ENCODE assay signal across 10 cellular contexts in the genomic region with DNA sequence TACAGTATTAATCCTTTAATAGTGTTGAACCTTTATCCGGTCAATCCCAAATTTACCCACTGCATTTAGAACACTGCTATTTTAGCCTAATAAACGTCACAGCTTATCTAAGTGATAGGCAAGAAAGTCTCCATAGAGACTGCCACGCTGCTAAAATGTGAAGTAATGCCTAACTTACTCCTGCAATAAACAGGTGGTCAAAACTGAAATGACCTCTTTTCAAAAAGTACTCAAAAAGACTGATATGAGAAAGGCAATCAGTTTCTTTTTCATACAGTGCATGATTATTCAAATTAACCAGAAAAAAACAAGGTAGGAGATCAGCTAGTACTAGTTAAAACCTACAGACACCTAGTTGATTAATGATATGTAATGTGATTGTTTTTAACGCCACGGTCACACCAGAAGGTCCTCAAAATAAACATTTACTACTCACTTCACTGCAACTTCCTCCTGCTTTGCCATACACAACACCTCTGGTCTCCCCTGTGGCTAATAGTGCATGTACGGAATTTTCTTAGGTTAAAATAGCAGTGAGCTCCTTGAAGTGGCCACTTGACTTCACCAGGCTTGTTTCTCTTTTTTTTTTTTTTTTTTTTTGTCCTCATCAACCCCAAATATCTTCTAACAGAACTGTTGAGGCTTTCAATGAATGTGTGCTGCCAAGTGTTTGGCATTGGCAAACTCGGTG. TPM values are rescaled to one million over a fixed set of nuclear protein-coding genes. Genes with fewer than 3 reads are reported as not detected.
DNase-seq lines count a peak whose midpoint lies in the region; ATAC-seq and TF ChIP-seq lines count a peak whose summit lies in the region.
"Had no signal": no experiment of that assay in that cellular context is flagged by ENCODE, and none has a peak within 500 bp of the region (broad histone marks: within the 10 kb centered on the region; RNA-seq: fewer than 3 reads in every experiment).

No MANE protein-coding gene starts in this region.

- intact Hi-C loops in left ventricle myocardium inferior (cut with micrococcal nuclease) = no loop called here
- intact Hi-C loops in spleen (cut with DNase I; ENCODE audit: low total_unique reads) = no loop called here

- no peaks in the 10 kb centered on the region for H3K9me3 Mint-ChIP-seq in activated naive CD8-positive, alpha-beta T cell treated with anti-CD3 and anti-CD28 coated beads, Interleukin-2, amount 50 U/mL, for 24 hours

- H3K36me3 ChIP-seq in left ventricle myocardium inferior (peaks cover 56% of the 10 kb centered on the region), spleen (peaks cover 0 to 70% (median 46%) of the 10 kb centered on the region in 6 donors)

- no peak overlapping the region for H3K27ac Mint-ChIP-seq in activated naive CD8-positive, alpha-beta T cell treated with anti-CD3 and anti-CD28 coated beads, Interleukin-2, amount 50 U/mL, for 24 hours

- H3K4me1 ChIP-seq in left ventricle myocardium inferior (peaks cover 59% of the 10 kb centered on the region), spleen (peaks cover 0 to 59% (median 12%) of the 10 kb centered on the region in 6 donors)

- H3K4me3 ChIP-seq in GM12865 (ENCODE audit: low read depth, low read length) (no peak overlapping the region), left ventricle myocardium inferior (peak overlapping the region; percentile 26), spleen (no peak overlapping the region)
- H3K4me3 ChIP-seq: GM23248 had no signal

- peaks cover 42% of the 10 kb centered on the region for H3K36me3 Mint-ChIP-seq in activated naive CD8-positive, alpha-beta T cell treated with anti-CD3 and anti-CD28 coated beads, Interleukin-2, amount 50 U/mL, for 24 hours (ENCODE audit: low read depth)

- peaks cover 13% of the 10 kb centered on the region for H3K4me1 Mint-ChIP-seq in activated naive CD8-positive, alpha-beta T cell treated with anti-CD3 and anti-CD28 coated beads, Interleukin-2, amount 50 U/mL, for 24 hours

- H3K27me3 ChIP-seq in left ventricle myocardium inferior (ENCODE audit: low read depth) (no peaks in the 10 kb centered on the region), spleen (replicated peaks in 1 of 7) (no peaks in the 10 kb centered on the region)

- no peaks in the 10 kb centered on the region for H3K27me3 Mint-ChIP-seq in activated naive CD8-positive, alpha-beta T cell treated with anti-CD3 and anti-CD28 coated beads, Interleukin-2, amount 50 U/mL, for 24 hours

- H3K9me3 ChIP-seq in left ventricle myocardium inferior (replicated peaks) (no peaks in the 10 kb centered on the region), spleen (no peaks in the 10 kb centered on the region)

- TF ChIP-seq CTCF in GM12865 (IDR thresholded peaks at IDR 0.05; ENCODE audit: insufficient read depth, low read depth, low read length, missing control alignments) (no peak), left ventricle myocardium inferior (IDR thresholded peaks at IDR 0.05; ENCODE audit: borderline replicate concordance) (no peak), spleen (IDR thresholded peaks at IDR 0.05 in 8 of 11, conservative IDR thresholded peaks at IDR 0.05 in 3 of 11) (no peak)

- no peak for TF ChIP-seq POLR2A in spleen (IDR thresholded peaks at IDR 0.05)

- DNase-seq in GM12865 (ENCODE audit: low read depth) (peak; percentile 66), left ventricle myocardium inferior (no peak), C1 segment of cervical spinal cord (lab: John Stamatoyannopoulos, UW) (no peak), spleen (no peak)
- DNase-seq in activated naive CD8-positive, alpha-beta T cell treated with anti-CD3 and anti-CD28 coated beads, Interleukin-2, amount 50 U/mL, for 24 hours = no peak
- DNase-seq: activated CD4-positive, alpha-beta T cell treated with anti-CD3 and anti-CD28 coated beads, Interleukin-2, amount 50 U/mL, for 1 hour; GM23248; OCI-M1 had no signal

- 69 to 78% (median 77%) methylated on average over 7 of the region's 7 CpGs for WGBS in spleen, 5 donors

- H3K27ac ChIP-seq in left ventricle myocardium inferior (replicated peaks) = peak overlapping the region; percentile 46
- H3K27ac ChIP-seq in spleen = peak overlapping the region in 1 of 8 donors; percentile 36
- H3K27ac ChIP-seq: GM23248 had no signal

- ATAC-seq in GM19035 (IDR thresholded peaks at IDR 0.05; ENCODE audit: unreplicated experiment) = peak; percentile 49
- ATAC-seq in HG03045 (IDR thresholded peaks at IDR 0.05; ENCODE audit: unreplicated experiment) = peak; percentile 41
- ATAC-seq in activated naive CD8-positive, alpha-beta T cell treated with anti-CD3 and anti-CD28 coated beads, Interleukin-2, amount 50 U/mL, for 24 hours = no peak

- H3K4me3 Mint-ChIP-seq in activated naive CD8-positive, alpha-beta T cell treated with anti-CD3 and anti-CD28 coated beads, Interleukin-2, amount 50 U/mL, for 24 hours = no peak overlapping the region

RNA-seq across cellular contexts. Expression of a gene that starts 8.8 kb away (rescaled TPM):
- 854 TPM for total RNA-seq in left ventricle myocardium inferior
- 100 to 1,000 TPM in 4 of 7 donors, 10 to 100 TPM in 3; 34.5 to 154 (median 135) TPM for total RNA-seq in spleen
- polyA plus RNA-seq in spleen = 100 to 1,000 TPM; 178 to 258 (median 232) TPM

RNA-seq across cellular contexts. Expression of a gene that starts 26.1 kb away (rescaled TPM):
- total RNA-seq in left ventricle myocardium inferior = 21.0 TPM
- total RNA-seq in spleen = 100 to 1,000 TPM in 6 of 7 donors, 10 to 100 TPM in 1; 97.4 to 134 (median 105) TPM
- polyA plus RNA-seq in spleen = 10 to 100 TPM in 1 of 3 donors, 1 to 10 TPM in 2; 5.9 to 11.9 (median 7.9) TPM

RNA-seq across cellular contexts. Expression of a gene that starts 50.8 kb away (rescaled TPM):
- total RNA-seq in left ventricle myocardium inferior (32.6 TPM), spleen (10 to 100 TPM; 31.8 to 55.6 (median 42.8) TPM)
- polyA plus RNA-seq in spleen = 10 to 100 TPM; 13.0 to 17.8 (median 13.6) TPM
